Comparison of ENCODE assay signal across 7 cellular contexts in genomic region chr3:170128259-170128976, GRCh38. TPM values are rescaled to one million over a fixed set of nuclear protein-coding genes. Genes with fewer than 3 reads are reported as not detected.
A peak's percentile ranks its signal among the peaks of the same experiment; 100 is the strongest.
DNase-seq lines count a peak whose midpoint lies in the region; ATAC-seq and TF ChIP-seq lines count a peak whose summit lies in the region.

No MANE protein-coding gene starts in this region.

- no peak for TF ChIP-seq CTCF in fibroblast of villous mesenchyme (IDR thresholded peaks at IDR 0.05; ENCODE audit: insufficient read depth, low read depth, low read length)

- ATAC-seq in GM18867 (IDR thresholded peaks at IDR 0.05; ENCODE audit: unreplicated experiment) (peak; percentile 80), HG02623 (IDR thresholded peaks at IDR 0.05; ENCODE audit: unreplicated experiment) (peak; percentile 89)

- H3K4me3 ChIP-seq in fibroblast of villous mesenchyme (ENCODE audit: low read depth, low read length) = no peak overlapping the region

- DNase-seq in NCI-H146 (lab: John Stamatoyannopoulos, UW) (peak; percentile 55), fibroblast of villous mesenchyme (ENCODE audit: low read depth) (peak; percentile 28), GM19238 (ENCODE audit: insufficient read length, low spot score) (no peak), NCI-H187 (lab: John Stamatoyannopoulos, UW) (no peak)
- DNase-seq in activated CD4-positive, CD25-positive, alpha-beta regulatory T cell treated with anti-CD3 and anti-CD28 coated beads, Interleukin-2, amount 50 U/mL, for 72 hours = no peak

RNA-seq across cellular contexts. Expression of gene PHC3, which starts 53.1 kb away (rescaled TPM):
- total RNA-seq in fibroblast of villous mesenchyme = 37.0 and 51.4 TPM in 2 replicates

Comparison
In these comparisons a context has a peak if more than half of its experiments do, and no peak if none do; other contexts are left out.
1. DNase-seq: peak in NCI-H146 (single experiment) and fibroblast of villous mesenchyme (single experiment); none in GM19238 (single experiment), activated CD4-positive, CD25-positive, alpha-beta regulatory T cell treated with anti-CD3 and anti-CD28 coated beads, Interleukin-2, amount 50 U/mL, for 72 hours (single experiment) and NCI-H187 (0 of 2).